Comparison of ENCODE assay signal across 1 cellular context in the genomic region with DNA sequence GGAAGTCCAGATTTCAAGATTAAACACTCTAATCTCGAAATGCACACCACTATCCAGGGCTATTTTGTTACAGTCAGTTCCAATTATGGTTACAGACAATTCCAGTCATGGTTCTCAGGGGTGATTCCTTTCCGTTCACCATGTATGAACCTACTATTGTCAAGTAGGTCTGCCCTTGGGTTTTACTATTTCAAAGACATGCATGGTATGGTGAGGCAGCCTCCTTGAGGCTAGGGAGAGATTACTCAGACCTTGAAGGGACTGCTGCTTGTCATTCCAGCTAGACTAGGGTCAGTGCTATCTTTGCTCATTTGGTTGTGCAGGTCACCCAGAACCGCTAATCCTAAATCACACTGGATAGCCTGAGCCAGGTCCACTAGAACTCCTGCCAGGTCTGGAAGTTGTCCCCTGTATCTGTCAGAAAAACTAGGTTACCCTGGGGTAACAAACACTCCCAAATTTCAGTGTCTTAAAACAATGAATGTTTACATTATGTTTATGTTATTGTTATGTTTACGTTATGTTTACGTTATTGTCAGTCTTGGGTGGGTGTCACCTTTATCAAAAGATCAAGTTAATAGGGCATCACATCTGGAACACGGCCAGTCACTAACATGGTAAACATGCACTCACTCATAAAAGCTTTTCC.
TF ChIP-seq lines count a peak whose summit lies in the region.

No MANE protein-coding gene starts in this region.

TF ChIP-seq in IMR-90, 13 proteins besides CTCF, POLR2A, EP300 and RAD21:
- TF ChIP-seq MXI1 (IDR thresholded peaks at IDR 0.05; ENCODE audit: borderline replicate concordance, low read depth, low read length) (no peak), CHD1 (IDR thresholded peaks at IDR 0.05; ENCODE audit: low read depth, low read length) (no peak), NFE2L2 (IDR thresholded peaks at IDR 0.05; ENCODE audit: low read depth, low read length) (no peak), FOS (IDR thresholded peaks at IDR 0.05; ENCODE audit: low read depth, low read length) (no peak), MAZ (IDR thresholded peaks at IDR 0.05; ENCODE audit: borderline replicate concordance, low read depth, low read length) (no peak), SMC3 (IDR thresholded peaks at IDR 0.05; ENCODE audit: low read depth, low read length) (no peak), CEBPB (IDR thresholded peaks at IDR 0.05; ENCODE audit: low read depth, low read length) (no peak), MAFK (IDR thresholded peaks at IDR 0.05; ENCODE audit: low read depth, low read length) (no peak), RCOR1 (IDR thresholded peaks at IDR 0.05; ENCODE audit: insufficient replicate concordance, low read length) (no peak), BHLHE40 (IDR thresholded peaks at IDR 0.05; ENCODE audit: low read depth, low read length) (no peak), RFX5 (IDR thresholded peaks at IDR 0.05; ENCODE audit: low read depth, low read length) (no peak)
- TF ChIP-seq, protein P1, sequence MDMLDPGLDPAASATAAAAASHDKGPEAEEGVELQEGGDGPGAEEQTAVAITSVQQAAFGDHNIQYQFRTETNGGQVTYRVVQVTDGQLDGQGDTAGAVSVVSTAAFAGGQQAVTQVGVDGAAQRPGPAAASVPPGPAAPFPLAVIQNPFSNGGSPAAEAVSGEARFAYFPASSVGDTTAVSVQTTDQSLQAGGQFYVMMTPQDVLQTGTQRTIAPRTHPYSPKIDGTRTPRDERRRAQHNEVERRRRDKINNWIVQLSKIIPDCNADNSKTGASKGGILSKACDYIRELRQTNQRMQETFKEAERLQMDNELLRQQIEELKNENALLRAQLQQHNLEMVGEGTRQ (IDR thresholded peaks at IDR 0.05; ENCODE audit: low read depth, low read length) = no peak
- TF ChIP-seq, protein P2, sequence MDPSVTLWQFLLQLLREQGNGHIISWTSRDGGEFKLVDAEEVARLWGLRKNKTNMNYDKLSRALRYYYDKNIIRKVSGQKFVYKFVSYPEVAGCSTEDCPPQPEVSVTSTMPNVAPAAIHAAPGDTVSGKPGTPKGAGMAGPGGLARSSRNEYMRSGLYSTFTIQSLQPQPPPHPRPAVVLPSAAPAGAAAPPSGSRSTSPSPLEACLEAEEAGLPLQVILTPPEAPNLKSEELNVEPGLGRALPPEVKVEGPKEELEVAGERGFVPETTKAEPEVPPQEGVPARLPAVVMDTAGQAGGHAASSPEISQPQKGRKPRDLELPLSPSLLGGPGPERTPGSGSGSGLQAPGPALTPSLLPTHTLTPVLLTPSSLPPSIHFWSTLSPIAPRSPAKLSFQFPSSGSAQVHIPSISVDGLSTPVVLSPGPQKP (IDR thresholded peaks at IDR 0.05; ENCODE audit: borderline replicate concordance, low read depth, low read length) = no peak
TF ChIP-seq in IMR-90: peak in this region for 0.
